ENCODE assay signal across 21 cellular contexts in genomic region chr16:48157302-48157701, GRCh38. TPM values are rescaled to one million over a fixed set of nuclear protein-coding genes. Genes with fewer than 3 reads are reported as not detected.
DNase-seq lines count a peak whose midpoint lies in the region; ATAC-seq, FAIRE-seq and TF ChIP-seq lines count a peak whose summit lies in the region.
"Had no signal": no experiment of that assay in that cellular context is flagged by ENCODE, and none has a peak within 500 bp of the region (broad histone marks: within the 10 kb centered on the region; RNA-seq: fewer than 3 reads in every experiment).

No MANE protein-coding gene starts in this region.

- no peaks in the 10 kb centered on the region for H3K9me3 Mint-ChIP-seq in activated CD4-positive, alpha-beta T cell treated with anti-CD3 and anti-CD28 coated beads, Interleukin-2, amount 10 ng/mL, durations not matched to agents 24 days and 14 days
- H3K9me3 Mint-ChIP-seq: activated CD4-positive, alpha-beta memory T cell treated with anti-CD3 and anti-CD28 coated beads, Interleukin-2, amount 10 ng/mL, durations not matched to agents 7 days and 5 days had no signal

- ATAC-seq in A549, result no peak
- ATAC-seq in PC-3, result no peak
- ATAC-seq in HG03342 (IDR thresholded peaks at IDR 0.05; ENCODE audit: unreplicated experiment), result no peak

- H3K4me3 ChIP-seq in A549, result no peak overlapping the region
- no peak overlapping the region for H3K4me3 ChIP-seq in PC-3 (ENCODE audit: low read length)
- no peak overlapping the region for H3K4me3 ChIP-seq in fibroblast of the aortic adventitia (ENCODE audit: low read depth, low read length)
- H3K4me3 ChIP-seq: coronary artery, prostate gland, sigmoid colon had no signal

- H3K27ac ChIP-seq in A549, result peak overlapping the region; percentile 72 to 85; a peak in 5 of 6 replicates
- peak overlapping the region; percentile 74 for H3K27ac ChIP-seq in PC-3 (ENCODE audit: low read length)
- H3K27ac ChIP-seq: 22Rv1, coronary artery, neutrophil, prostate gland, sigmoid colon had no signal

- peaks cover 25% of the 10 kb centered on the region for H3K27me3 Mint-ChIP-seq in activated CD4-positive, alpha-beta T cell treated with anti-CD3 and anti-CD28 coated beads, Interleukin-2, amount 10 ng/mL, durations not matched to agents 24 days and 14 days

- H3K4me2 ChIP-seq in A549 (peak overlapping the region; percentile 55; the same call in 1 of the 3 replicates), PC-3 (ENCODE audit: low read length) (no peak overlapping the region)

- intact Hi-C loops in activated CD4-positive, alpha-beta T cell treated with anti-CD3 and anti-CD28 coated beads, Interleukin-2, amount 10 ng/mL, durations not matched to agents 24 days and 14 days (cut with micrococcal nuclease), result loop anchor here (2.0 to 5.0 kb wide), 5 partner anchors 55 to 1121 kb away; no protein-coding TSS in a partner anchor
- intact Hi-C loops in PC-3 (cut with micrococcal nuclease), result loop anchor here (2.0 to 5.0 kb wide), 2 partner anchors 90 to 1017 kb away; no protein-coding TSS in a partner anchor

- H2AFZ ChIP-seq in PC-3 (ENCODE audit: low read length), result peak overlapping the region; percentile 40; the same call in 1 of the 2 replicates

- no peaks in the 10 kb centered on the region for H3K79me2 ChIP-seq in PC-3 (ENCODE audit: low read length)

- H3K27me3 ChIP-seq in PC-3 (ENCODE audit: low read length), result no peaks in the 10 kb centered on the region

- TF ChIP-seq EP300 in A549 (IDR thresholded peaks at IDR 0.05), result no peak

- 77% methylated on average over 11 of the region's 11 CpGs for WGBS in A549 (ENCODE audit: missing lambda C conversion rate)

- no peaks in the 10 kb centered on the region for H3K9me2 ChIP-seq in PC-3 (replicated peaks; ENCODE audit: low read length)

- H3K9ac ChIP-seq in PC-3 (ENCODE audit: low read length), result peak overlapping the region; percentile 47

- TF ChIP-seq CTCF in A549 (IDR thresholded peaks at IDR 0.05), result no peak
- TF ChIP-seq CTCF in PC-3 (conservative IDR thresholded peaks at IDR 0.05; ENCODE audit: low read depth, low read length), result no peak
- TF ChIP-seq CTCF in fibroblast of the aortic adventitia (IDR thresholded peaks at IDR 0.05; ENCODE audit: insufficient read depth, low read length), result peak; percentile 2

- H3K36me3 Mint-ChIP-seq in activated CD4-positive, alpha-beta T cell treated with anti-CD3 and anti-CD28 coated beads, Interleukin-2, amount 10 ng/mL, durations not matched to agents 24 days and 14 days (ENCODE audit: low read depth), result peaks cover 2% of the 10 kb centered on the region
- H3K36me3 Mint-ChIP-seq: CD4-positive, CD25-positive, alpha-beta regulatory T cell; naive thymus-derived CD4-positive, alpha-beta T cell had no signal

- no peak for FAIRE-seq in A549 (lab: Jason Lieb, UNC)
- FAIRE-seq: HTR-8/SVneo, islet of Langerhans had no signal

- peaks cover 37% of the 10 kb centered on the region for H3K4me1 Mint-ChIP-seq in activated CD4-positive, alpha-beta T cell treated with anti-CD3 and anti-CD28 coated beads, Interleukin-2, amount 10 ng/mL, durations not matched to agents 24 days and 14 days

- no peak for DNase-seq in activated CD4-positive, alpha-beta T cell treated with anti-CD3 and anti-CD28 coated beads, Interleukin-2, amount 10 ng/mL, durations not matched to agents 24 days and 14 days
- no peak for DNase-seq in activated CD4-positive, alpha-beta T cell treated with anti-CD3 and anti-CD28 coated beads, Interleukin-2, amount 50 U/mL, for 48 hours
- DNase-seq in A549 (ENCODE audit: low read depth in 1 of 2, low spot score in 1 of 2), result no peak
- no peak for DNase-seq in PC-3
- DNase-seq in fibroblast of the aortic adventitia (ENCODE audit: low read depth), result no peak
- DNase-seq in foreskin melanocyte, result no peak
- no peak for DNase-seq in AG08395 (ENCODE audit: low spot score)
- DNase-seq: SIG-M5 had no signal

- no peaks in the 10 kb centered on the region for H3F3A ChIP-seq in PC-3 (ENCODE audit: low read length, unreplicated experiment)

- H3K36me3 ChIP-seq in PC-3 (ENCODE audit: low read depth, low read length), result no peaks in the 10 kb centered on the region
- H3K36me3 ChIP-seq: neutrophil, prostate gland, sigmoid colon had no signal

- CTCF ChIA-PET in A549 (lab: Yijun Ruan, JAX), result interaction anchor here (0.5 to 3.7 kb wide), 36 partner anchors 9 to 1298 kb away, joined by 3 to 20 read pairs (median 3); no protein-coding TSS in a partner anchor
- CTCF ChIA-PET in PC-3 (lab: Charles Lee), result interaction anchor here (0.6 kb wide), 1 partner anchor 21 kb away, joined by 4 read pairs; no protein-coding TSS in a partner anchor

- peak overlapping the region; percentile 54 for H3K4me3 Mint-ChIP-seq in activated CD4-positive, alpha-beta T cell treated with anti-CD3 and anti-CD28 coated beads, Interleukin-2, amount 10 ng/mL, durations not matched to agents 24 days and 14 days
- H3K4me3 Mint-ChIP-seq: activated CD4-positive, alpha-beta memory T cell treated with anti-CD3 and anti-CD28 coated beads, Interleukin-2, amount 10 ng/mL, durations not matched to agents 7 days and 5 days; CD4-positive, CD25-positive, alpha-beta regulatory T cell had no signal

- H3K4me1 ChIP-seq in A549, result peaks cover 34% of the 10 kb centered on the region
- peaks cover 25% of the 10 kb centered on the region for H3K4me1 ChIP-seq in PC-3 (ENCODE audit: insufficient read depth, low read length)
- H3K4me1 ChIP-seq: prostate gland had no signal

- no TSS peak for BruUV-seq in PC-3 (replicated peaks; lab: Mats Ljungman, UMichigan)

- TF ChIP-seq RAD21 in A549 (conservative IDR thresholded peaks at IDR 0.05 in 1 of 2, IDR thresholded peaks at IDR 0.05 in 1 of 2), result no peak

- H4K20me1 ChIP-seq in PC-3 (ENCODE audit: low read length), result no peaks in the 10 kb centered on the region

- POLR2A ChIA-PET in A549 (lab: Yijun Ruan, JAX) (interaction anchor here (1.5 kb wide), 1 partner anchor 31 kb away, joined by 4 read pairs; no protein-coding TSS in a partner anchor), PC-3 (lab: Charles Lee; ENCODE audit: unreplicated experiment) (interaction anchor here (0.6 kb wide), 1 partner anchor 319 kb away, joined by 4 read pairs; no protein-coding TSS in a partner anchor)

- H3K9me3 ChIP-seq in A549, result no peaks in the 10 kb centered on the region
- H3K9me3 ChIP-seq in PC-3 (ENCODE audit: low read length), result no peaks in the 10 kb centered on the region
- H3K9me3 ChIP-seq: neutrophil, prostate gland, sigmoid colon had no signal

- no peak for TF ChIP-seq POLR2A in A549 (IDR thresholded peaks at IDR 0.05; ENCODE audit: low read length)

- peak overlapping the region; percentile 91 for H3K27ac Mint-ChIP-seq in activated CD4-positive, alpha-beta T cell treated with anti-CD3 and anti-CD28 coated beads, Interleukin-2, amount 10 ng/mL, durations not matched to agents 24 days and 14 days
- H3K27ac Mint-ChIP-seq: activated CD4-positive, alpha-beta memory T cell treated with anti-CD3 and anti-CD28 coated beads, Interleukin-2, amount 10 ng/mL, durations not matched to agents 7 days and 5 days had no signal

TF ChIP-seq in A549, 52 proteins besides CTCF, POLR2A, EP300 and RAD21:
- TF ChIP-seq BCL3 (IDR thresholded peaks at IDR 0.05), result no peak
- no peak for TF ChIP-seq RARB (CRISPR knock-in tag; IDR thresholded peaks at IDR 0.05)
- TF ChIP-seq CBX8 (IDR thresholded peaks at IDR 0.05), result no peak
- TF ChIP-seq BHLHE40 (IDR thresholded peaks at IDR 0.05; ENCODE audit: low read depth, low read length), result no peak
- no peak for TF ChIP-seq EHF (CRISPR knock-in tag; IDR thresholded peaks at IDR 0.05)
- no peak for TF ChIP-seq FOSB (CRISPR knock-in tag; IDR thresholded peaks at IDR 0.05)
- no peak for TF ChIP-seq FOSL2 (IDR thresholded peaks at IDR 0.05)
- no peak for TF ChIP-seq FOSL2 (CRISPR knock-in tag; IDR thresholded peaks at IDR 0.05)

RNA-seq across cellular contexts. Expression of gene ABCC12, which starts 1.5 kb away (rescaled TPM):
- not detected in 2 replicates for total RNA-seq in activated CD4-positive, alpha-beta T cell treated with anti-CD3 and anti-CD28 coated beads, Interleukin-2, amount 10 ng/mL, durations not matched to agents 24 days and 14 days
- polyA plus RNA-seq in A549 (2011; rRNA removed) (0.23 and 0.24 TPM in 2 replicates), A549 (2017; fragmentation: RNase III; extraction: RNeasy Plus Mini Kit Qiagen cat#74134 plus additional on column Dnase treatment) (0.13 TPM in 1 of 3 replicates, not detected in the others)
- 0.11 and 0.16 TPM in 2 replicates for polyA plus RNA-seq in A549 (2012; cell fraction: cytosol; rRNA removed)
- 0.41 and 1.5 TPM in 2 replicates for polyA plus RNA-seq in A549 (2012; cell fraction: nucleus; rRNA removed)
- not detected in 2 replicates for polyA minus RNA-seq in A549 (2011; rRNA and poly(A)+ RNA removed)
- total RNA-seq in PC-3 (2014; rRNA removed) (not detected in 2 replicates), fibroblast of the aortic adventitia (ENCODE audit: low replicate concordance) (not detected in 2 replicates)
- total RNA-seq: activated CD4-positive, alpha-beta memory T cell treated with anti-CD3 and anti-CD28 coated beads, Interleukin-2, amount 10 ng/mL, durations not matched to agents 7 days and 5 days; CD4-positive, CD25-positive, alpha-beta regulatory T cell; naive thymus-derived CD4-positive, alpha-beta T cell; sigmoid colon; T-helper 2 cell treated with Interferon-gamma antibody and Interleukin-4, amounts not matched to agents 100 ng/mL and 5 ng/mL, for 36 hours had no signal
- polyA plus RNA-seq: CD4-positive, CD25-positive, alpha-beta regulatory T cell; liver; naive thymus-derived CD4-positive, alpha-beta T cell; sigmoid colon had no signal
